Comparison of ENCODE assay signal across 20 cellular contexts in the genomic region with DNA sequence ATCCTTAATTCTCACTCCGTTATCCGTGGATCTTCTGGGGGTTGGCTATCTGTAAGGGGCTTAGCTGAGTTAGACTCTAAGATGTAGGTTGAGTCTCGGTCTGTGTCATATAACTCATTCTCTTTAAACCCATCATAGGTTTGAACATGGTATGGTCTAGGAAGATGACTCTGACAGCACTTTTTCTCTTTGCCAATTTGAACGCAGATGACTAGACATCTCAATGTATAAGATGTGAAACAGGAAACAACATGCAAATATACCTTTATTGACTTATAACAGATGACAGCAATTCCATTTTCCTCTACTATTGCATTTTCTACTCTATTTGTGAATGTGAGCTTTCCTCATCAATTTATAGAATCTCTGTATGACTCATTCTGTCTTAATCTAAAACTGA.
"Had no signal": no experiment of that assay in that cellular context is flagged by ENCODE, and none has a peak within 500 bp of the region (broad histone marks: within the 10 kb centered on the region; RNA-seq: fewer than 3 reads in every experiment).

No MANE protein-coding gene starts in this region.

- DNase-seq: dorsolateral prefrontal cortex; effector CD4-positive, alpha-beta T cell; kidney; left lung; mesenchymal stem cell; mucosa of descending colon; naive B cell; right lobe of liver; small intestine; stimulated activated CD4-positive, alpha-beta T cell treated with anti-CD3 and anti-CD28 coated beads, Interleukin-15, amount 100 ng/mL, for 24 hours; stimulated activated CD4-positive, alpha-beta T cell treated with anti-CD3 and anti-CD28 coated beads, Interleukin-2, amount 100 ng/mL, for 48 hours; stimulated activated naive B cell treated with anti-CD40 and anti-IgM and Interleukin-4, amounts not matched to agents 10 μg/mL and 1 μg/mL and 100 μg/mL, for 72 hours; upper lobe of left lung had no signal

- H3K79me2 ChIP-seq: parathyroid adenoma had no signal

- H3K9me3 ChIP-seq: left lung, mucosa of descending colon, neutrophil, right lobe of liver, thoracic aorta, tibial nerve, upper lobe of left lung had no signal

- H3K9ac ChIP-seq: parathyroid adenoma had no signal

- H3K4me1 ChIP-seq: left lung, parathyroid adenoma, right lobe of liver, tibial nerve, upper lobe of left lung had no signal

- H3K36me3 ChIP-seq: left lung, neutrophil, right lobe of liver, thoracic aorta, tibial nerve, upper lobe of left lung had no signal

- ATAC-seq: left lung; mucosa of descending colon; natural killer cell treated with Interleukin-12 subunit alpha and Interleukin-12 subunit beta and Interleukin-15 and Interleukin-18, amount 100 ng/mL, for 72 hours; right lobe of liver; stimulated activated naive B cell treated with anti-CD40 and anti-IgM and Interleukin-4, amounts not matched to agents 10 μg/mL and 1 μg/mL and 100 μg/mL, for 72 hours had no signal

- H3K27ac ChIP-seq: left lung, neutrophil, parathyroid adenoma, right lobe of liver, thoracic aorta, tibial nerve, upper lobe of left lung had no signal

- H3K27me3 ChIP-seq: left lung, neutrophil, right lobe of liver, tibial nerve, upper lobe of left lung had no signal

- FAIRE-seq: frontal cortex, kidney, small intestine, urothelium cell line had no signal

- H3K4me3 ChIP-seq: dorsolateral prefrontal cortex, left lung, mucosa of descending colon, right lobe of liver, thoracic aorta, tibial nerve, upper lobe of left lung had no signal

- H2AFZ ChIP-seq: parathyroid adenoma had no signal
